ENCODE assay signal across 8 cellular contexts in genomic region chr17:64506201-64506575, GRCh38. TPM values are rescaled to one million over a fixed set of nuclear protein-coding genes. Genes with fewer than 3 reads are reported as not detected.
DNase-seq lines count a peak whose midpoint lies in the region; ATAC-seq, FAIRE-seq and TF ChIP-seq lines count a peak whose summit lies in the region.

Gene DDX5 (minus strand): TSS chr17:64506289. CDS start chr17:64506119, 170 bp downstream.

- H3K27ac Mint-ChIP-seq in T-helper 1 cell treated with Interleukin-12 subunit alpha and Interleukin-12 subunit beta and Interleukin-4 antibody, amounts not matched to agents 30 μg/mL and 1 μg/mL, for 36 hours = peak within 1 kb of the TSS; percentile 100
- H3K27ac Mint-ChIP-seq in progenitor cell of endocrine pancreas = peak within 1 kb of the TSS; percentile 100

- FAIRE-seq in GM12892 (lab: Jason Lieb, UNC) = no peak

- DNase-seq in GM12892 (ENCODE audit: insufficient read length) = peak; percentile 83
- DNase-seq in NCI-H1694 treated with DMSO at 0.1 percent for 48 hours (lab: John Stamatoyannopoulos, UW) = peak; percentile 97
- DNase-seq in amniotic stem cell (lab: John Stamatoyannopoulos, UW) = peak; percentile 92
- peak; percentile 98 for DNase-seq in left ventricle myocardium inferior
- peak; percentile 97 for DNase-seq in progenitor cell of endocrine pancreas (ENCODE audit: low spot score, unreplicated experiment)
- DNase-seq in upper lobe of right lung = peak; percentile 99

- TF ChIP-seq POLR2A in GM12892 (IDR thresholded peaks at IDR 0.05; ENCODE audit: low read depth, low read length) = peak; percentile 99

- H3K4me3 Mint-ChIP-seq in T-helper 1 cell treated with Interleukin-12 subunit alpha and Interleukin-12 subunit beta and Interleukin-4 antibody, amounts not matched to agents 30 μg/mL and 1 μg/mL, for 36 hours = peak within 1 kb of the TSS; percentile 99
- peak within 1 kb of the TSS; percentile 98 for H3K4me3 Mint-ChIP-seq in progenitor cell of endocrine pancreas (ENCODE audit: low read depth)

- peaks cover 54% of the 10 kb centered on the region for H3K36me3 Mint-ChIP-seq in T-helper 1 cell treated with Interleukin-12 subunit alpha and Interleukin-12 subunit beta and Interleukin-4 antibody, amounts not matched to agents 30 μg/mL and 1 μg/mL, for 36 hours (ENCODE audit: low read depth)
- peaks cover 47% of the 10 kb centered on the region for H3K36me3 Mint-ChIP-seq in progenitor cell of endocrine pancreas (ENCODE audit: insufficient read depth)

- peak within 1 kb of the TSS; percentile 99 for H3K27ac ChIP-seq in left ventricle myocardium inferior (replicated peaks)
- H3K27ac ChIP-seq in upper lobe of right lung = peak within 1 kb of the TSS; percentile 100

- H3K9me3 ChIP-seq in left ventricle myocardium inferior (replicated peaks) = no peaks in the 10 kb centered on the region
- H3K9me3 ChIP-seq in upper lobe of right lung = no peaks in the 10 kb centered on the region

- H3K4me3 ChIP-seq in left ventricle myocardium inferior = peak within 1 kb of the TSS; percentile 86
- H3K4me3 ChIP-seq in upper lobe of right lung = peak within 1 kb of the TSS; percentile 81

- H3K4me1 ChIP-seq in left ventricle myocardium inferior (peaks cover 81% of the 10 kb centered on the region), upper lobe of right lung (peaks cover 47% of the 10 kb centered on the region)

- no peak for TF ChIP-seq CTCF in left ventricle myocardium inferior (IDR thresholded peaks at IDR 0.05; ENCODE audit: borderline replicate concordance)
- no peak for TF ChIP-seq CTCF in progenitor cell of endocrine pancreas (IDR thresholded peaks at IDR 0.05; ENCODE audit: unreplicated experiment)
- TF ChIP-seq CTCF in upper lobe of right lung (IDR thresholded peaks at IDR 0.05) = no peak

- no peaks in the 10 kb centered on the region for H3K27me3 ChIP-seq in left ventricle myocardium inferior (ENCODE audit: low read depth)
- no peaks in the 10 kb centered on the region for H3K27me3 ChIP-seq in upper lobe of right lung

- H3K4me1 Mint-ChIP-seq in T-helper 1 cell treated with Interleukin-12 subunit alpha and Interleukin-12 subunit beta and Interleukin-4 antibody, amounts not matched to agents 30 μg/mL and 1 μg/mL, for 36 hours (ENCODE audit: low read depth) = peaks cover 48% of the 10 kb centered on the region
- H3K4me1 Mint-ChIP-seq in progenitor cell of endocrine pancreas (ENCODE audit: low read depth) = peaks cover 32% of the 10 kb centered on the region

- H3K9me3 Mint-ChIP-seq in T-helper 1 cell treated with Interleukin-12 subunit alpha and Interleukin-12 subunit beta and Interleukin-4 antibody, amounts not matched to agents 30 μg/mL and 1 μg/mL, for 36 hours = no peaks in the 10 kb centered on the region
- no peaks in the 10 kb centered on the region for H3K9me3 Mint-ChIP-seq in progenitor cell of endocrine pancreas (ENCODE audit: low read depth)

- H3K36me3 ChIP-seq in left ventricle myocardium inferior = peaks cover 64% of the 10 kb centered on the region
- H3K36me3 ChIP-seq in upper lobe of right lung = peaks cover 63% of the 10 kb centered on the region

- intact Hi-C loops in left ventricle myocardium inferior (cut with micrococcal nuclease) (no loop called here), upper lobe of right lung (cut with DNase I) (no loop called here)

- H3K27me3 Mint-ChIP-seq in T-helper 1 cell treated with Interleukin-12 subunit alpha and Interleukin-12 subunit beta and Interleukin-4 antibody, amounts not matched to agents 30 μg/mL and 1 μg/mL, for 36 hours (ENCODE audit: low read depth) = no peaks in the 10 kb centered on the region
- H3K27me3 Mint-ChIP-seq in progenitor cell of endocrine pancreas = no peaks in the 10 kb centered on the region

- peak; percentile 54 for ATAC-seq in HG02870 (IDR thresholded peaks at IDR 0.05; ENCODE audit: unreplicated experiment)
- ATAC-seq in upper lobe of right lung = peak; percentile 90

RNA-seq across cellular contexts. Expression of gene DDX5, which starts in this region (rescaled TPM):
- 423 TPM for polyA plus RNA-seq in GM12892 (2012; ENCODE audit: missing spikeins)
- total RNA-seq in left ventricle myocardium inferior (326 TPM), progenitor cell of endocrine pancreas (918 and 925 TPM in 2 replicates), upper lobe of right lung (881 TPM)

Comparison
In these comparisons a context has a peak if more than half of its experiments do, and no peak if none do; other contexts are left out.
1. Peak in every context shown above with its lines: DNase-seq, ATAC-seq, H3K4me3 ChIP-seq and H3K27ac ChIP-seq.